ENCODE assay signal across 9 cellular contexts in the genomic region with DNA sequence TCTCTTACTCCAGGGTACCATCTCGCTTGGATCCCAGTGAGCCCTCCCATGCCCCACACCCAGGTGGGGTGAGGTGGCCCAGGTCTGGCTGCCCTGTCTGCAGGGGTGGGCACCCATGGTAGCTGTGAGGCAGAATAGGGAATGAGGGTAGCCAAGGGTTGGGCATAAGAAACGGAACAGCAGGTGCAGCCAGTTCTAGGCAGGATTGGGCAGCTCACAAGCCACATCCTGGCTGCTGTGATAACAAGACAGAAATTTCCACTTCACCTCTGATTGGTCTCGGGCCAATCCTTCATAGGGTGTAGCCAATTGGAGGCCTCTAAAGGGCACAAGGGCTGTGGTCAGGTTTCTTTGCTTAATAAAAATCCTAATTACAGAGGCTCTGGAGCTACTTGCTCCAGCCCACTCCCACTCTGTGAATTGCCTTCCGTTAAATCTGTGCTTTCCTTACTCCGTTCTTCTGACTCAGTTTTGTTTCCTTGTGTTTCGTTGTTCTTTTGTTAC. TPM values are rescaled to one million over a fixed set of nuclear protein-coding genes. Genes with fewer than 3 reads are reported as not detected.
DNase-seq lines count a peak whose midpoint lies in the region; ATAC-seq, FAIRE-seq and TF ChIP-seq lines count a peak whose summit lies in the region.
"Had no signal": no experiment of that assay in that cellular context is flagged by ENCODE, and none has a peak within 500 bp of the region (broad histone marks: within the 10 kb centered on the region; RNA-seq: fewer than 3 reads in every experiment).

No MANE protein-coding gene starts in this region.

- H3K27ac ChIP-seq in Panc1 (ENCODE audit: low read length) (no peak overlapping the region), small intestine (ENCODE audit: low read depth in 1 of 2, low read length in 1 of 2) (no peak overlapping the region)
- H3K27ac ChIP-seq: adrenal gland had no signal

- intact Hi-C loops in Panc1 (cut with micrococcal nuclease; ENCODE audit: unreplicated experiment): no loop called here

- in situ Hi-C loops in GM13976 (cut with MboI; ENCODE audit: low sequenced_read_pairs, unreplicated experiment): no loop called here
- in situ Hi-C loops in Panc1 (cut with HindIII; ENCODE audit: low pct_unique_long_range_greater_than_20kb, low sequenced_read_pairs): no loop called here

- 13 to 50% (median 27%) methylated on average over 6 of the region's 6 CpGs for WGBS in small intestine, 3 donors

- H3K27me3 ChIP-seq in BE2C (peaks cover 10% of the 10 kb centered on the region), Panc1 (ENCODE audit: control insufficient read depth, insufficient read depth, low read length) (no peaks in the 10 kb centered on the region), small intestine (ENCODE audit: control insufficient read depth in 2 of 2, insufficient read depth in 2 of 2, low read length in 2 of 2) (no peaks in the 10 kb centered on the region)

- TF ChIP-seq CTCF in BE2C (IDR thresholded peaks at IDR 0.05; ENCODE audit: low read depth, low read length) (no peak), GM13976 (IDR thresholded peaks at IDR 0.05; ENCODE audit: borderline replicate concordance, control extremely low read depth, extremely low read depth, insufficient read depth, missing control alignments) (no peak), Panc1 (IDR thresholded peaks at IDR 0.05) (no peak)

- CTCF ChIA-PET in Panc1 (lab: Charles Lee): interaction anchor here (0.6 kb wide), 1 partner anchor 58 kb away, joined by 7 read pairs; no protein-coding TSS in a partner anchor

- POLR2A ChIA-PET in Panc1 (lab: Charles Lee): no interaction called here

- H3K4me1 ChIP-seq in BE2C: no peaks in the 10 kb centered on the region
- H3K4me1 ChIP-seq in Panc1 (ENCODE audit: control insufficient read depth, insufficient read depth, low read length): peaks cover 6% of the 10 kb centered on the region
- H3K4me1 ChIP-seq in small intestine (ENCODE audit: control insufficient read depth in 2 of 2, insufficient read depth in 1 of 2, low read depth in 1 of 2, low read length in 1 of 2): peaks cover 0 to 2% of the 10 kb centered on the region in 2 donors

- no peak overlapping the region for H3K4me3 ChIP-seq in BE2C (ENCODE audit: low read depth, low read length)
- H3K4me3 ChIP-seq in Panc1 (ENCODE audit: low read depth in 2 of 2, low read length in 2 of 2): no peak overlapping the region
- H3K4me3 ChIP-seq in small intestine (ENCODE audit: low read depth in 1 of 2, low read length in 2 of 2): no peak overlapping the region
- H3K4me3 ChIP-seq: adrenal gland had no signal

- FAIRE-seq in small intestine (lab: Jason Lieb, UNC): no peak

- BruUV-seq in Panc1 (replicated peaks; lab: Mats Ljungman, UMichigan): no TSS peak

- ATAC-seq in Panc1 (peak; percentile 54), HG03460 (IDR thresholded peaks at IDR 0.05; ENCODE audit: unreplicated experiment) (no peak), HG03565 (IDR thresholded peaks at IDR 0.05; ENCODE audit: unreplicated experiment) (no peak), GM21447 (IDR thresholded peaks at IDR 0.05; ENCODE audit: unreplicated experiment) (no peak)

- peak; percentile 34 for DNase-seq in BE2C
- DNase-seq in GM13976 (ENCODE audit: low spot score): peak; percentile 73
- DNase-seq in Panc1 (ENCODE audit: low read depth, low spot score): peak; percentile 7
- DNase-seq in cerebellum (ENCODE audit: low spot score): peak; percentile 58
- peak; percentile 79 for DNase-seq in small intestine

- no peaks in the 10 kb centered on the region for H3K36me3 ChIP-seq in BE2C
- H3K36me3 ChIP-seq in Panc1 (ENCODE audit: control insufficient read depth, insufficient read depth, low read length): no peaks in the 10 kb centered on the region
- no peaks in the 10 kb centered on the region for H3K36me3 ChIP-seq in small intestine (ENCODE audit: control insufficient read depth in 2 of 2, insufficient read depth in 2 of 2, low read length in 2 of 2)
- H3K36me3 ChIP-seq: adrenal gland had no signal

- no peaks in the 10 kb centered on the region for H3K9me3 ChIP-seq in BE2C
- no peaks in the 10 kb centered on the region for H3K9me3 ChIP-seq in Panc1 (ENCODE audit: control insufficient read depth, insufficient read depth, low read depth, low read length)
- H3K9me3 ChIP-seq in small intestine (ENCODE audit: control insufficient read depth, low read depth): no peaks in the 10 kb centered on the region
- H3K9me3 ChIP-seq: adrenal gland had no signal

RNA-seq across cellular contexts. Expression of gene ARHGDIG, which starts 1.5 kb away (rescaled TPM):
- polyA plus RNA-seq in BE2C (2012; ENCODE audit: insufficient read depth, insufficient read length, low read depth): 25.3 TPM
- total RNA-seq in Panc1 (2021; ENCODE audit: unreplicated experiment) (2.4 TPM), cerebellum (19.4 TPM)
- polyA plus RNA-seq in Panc1 (2012; ENCODE audit: insufficient read length): 8.3 TPM
- 10 to 100 TPM; 14.1 to 81.6 (median 14.3) TPM for polyA plus RNA-seq in small intestine

RNA-seq across cellular contexts. Expression of gene RGS11, which starts 3.2 kb away (rescaled TPM):
- polyA plus RNA-seq in BE2C (2012; ENCODE audit: insufficient read depth, insufficient read length, low read depth): 29.9 TPM
- total RNA-seq in Panc1 (2021; ENCODE audit: unreplicated experiment): 10.2 TPM
- 25.0 TPM for polyA plus RNA-seq in Panc1 (2012; ENCODE audit: insufficient read length)
- total RNA-seq in cerebellum: 10.1 TPM
- polyA plus RNA-seq in small intestine: 10 to 100 TPM in 2 of 3 donors, 1 to 10 TPM in 1; 3.6 to 20.1 (median 11.1) TPM

RNA-seq across cellular contexts. Expression of gene PDIA2, which starts 4.0 kb away (rescaled TPM):
- 30.9 TPM for polyA plus RNA-seq in BE2C (2012; ENCODE audit: insufficient read depth, insufficient read length, low read depth)
- total RNA-seq in Panc1 (2021; ENCODE audit: unreplicated experiment) (1.1 TPM), cerebellum (2.7 TPM)
- polyA plus RNA-seq in Panc1 (2012; ENCODE audit: insufficient read length): 3.2 TPM
- 10 to 100 TPM; 12.3 to 46.1 (median 44.9) TPM for polyA plus RNA-seq in small intestine

RNA-seq across cellular contexts. Expression of gene FAM234A, which starts 44.3 kb away (rescaled TPM):
- 92.3 TPM for polyA plus RNA-seq in BE2C (2012; ENCODE audit: insufficient read depth, insufficient read length, low read depth)
- total RNA-seq in Panc1 (2021; ENCODE audit: unreplicated experiment) (121 TPM), cerebellum (29.3 TPM)
- 191 TPM for polyA plus RNA-seq in Panc1 (2012; ENCODE audit: insufficient read length)
- polyA plus RNA-seq in small intestine: 100 to 1,000 TPM in 1 of 3 donors, 10 to 100 TPM in 2; 56.5 to 107 (median 57.9) TPM

RNA-seq across cellular contexts. Expression of gene LUC7L, which starts 49.7 kb away (rescaled TPM):
- 147 TPM for polyA plus RNA-seq in BE2C (2012; ENCODE audit: insufficient read depth, insufficient read length, low read depth)
- 75.3 TPM for total RNA-seq in Panc1 (2021; ENCODE audit: unreplicated experiment)
- polyA plus RNA-seq in Panc1 (2012; ENCODE audit: insufficient read length): 68.7 TPM
- total RNA-seq in cerebellum: 126 TPM
- polyA plus RNA-seq in small intestine: 100 to 1,000 TPM in 2 of 3 donors, 10 to 100 TPM in 1; 56.6 to 136 (median 115) TPM

Comparison
In these comparisons a context has a peak if more than half of its experiments do, and no peak if none do; other contexts are left out.
1. DNase-seq: peak in every context shown above with its lines; median percentile 79 in small intestine; 73 in GM13976; 58 in cerebellum; 34 in BE2C; 7 in Panc1.